ENCODE assay signal across 1 cellular context in the genomic region with DNA sequence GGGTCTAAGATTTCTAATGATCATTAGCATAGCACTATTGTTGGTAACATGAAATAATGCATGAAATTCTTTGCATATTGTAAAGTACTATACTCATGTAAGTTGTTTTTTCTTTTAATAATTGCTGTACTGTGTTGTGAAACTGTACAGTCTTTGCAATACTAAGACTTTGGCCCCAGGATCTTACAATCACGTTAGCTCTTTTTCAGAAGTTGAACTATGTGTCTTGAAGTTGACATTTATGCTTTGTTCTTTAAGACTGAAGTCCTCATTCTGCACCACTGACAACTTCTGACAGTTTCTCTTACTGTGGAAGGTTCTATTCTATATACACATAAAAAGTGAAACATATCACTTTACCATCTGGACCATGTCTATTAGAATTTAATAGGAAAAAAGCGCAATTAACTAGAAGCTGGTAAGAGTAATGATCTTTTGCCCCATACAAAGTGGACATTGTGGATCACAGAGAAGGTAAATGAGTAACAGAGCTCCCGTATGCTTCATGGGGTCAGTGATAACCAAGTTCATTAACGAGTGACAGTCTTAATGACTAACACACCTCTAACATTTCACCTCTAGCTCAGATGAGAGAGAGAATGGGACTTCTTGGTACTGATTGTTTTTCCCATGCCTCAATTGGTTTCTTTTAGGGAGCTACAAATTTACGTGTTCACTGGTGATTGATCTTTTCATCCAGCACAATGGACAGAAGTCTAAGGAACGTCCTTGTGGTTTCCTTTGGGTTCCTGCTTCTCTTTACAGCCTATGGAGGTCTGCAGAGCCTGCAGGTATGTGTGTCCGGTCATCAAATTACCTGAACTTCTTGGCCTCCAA.
TF ChIP-seq lines count a peak whose summit lies in the region.

Gene UNC93A, plus strand, starts transcription at position 530 of the 837 bp plus-strand sequence. Its CDS starts 175 bp downstream, at position 705.

TF ChIP-seq in HepG2, 621 proteins besides CTCF, POLR2A, EP300 and RAD21 (continued from another document and continues in another):
- TF ChIP-seq, protein P1, sequence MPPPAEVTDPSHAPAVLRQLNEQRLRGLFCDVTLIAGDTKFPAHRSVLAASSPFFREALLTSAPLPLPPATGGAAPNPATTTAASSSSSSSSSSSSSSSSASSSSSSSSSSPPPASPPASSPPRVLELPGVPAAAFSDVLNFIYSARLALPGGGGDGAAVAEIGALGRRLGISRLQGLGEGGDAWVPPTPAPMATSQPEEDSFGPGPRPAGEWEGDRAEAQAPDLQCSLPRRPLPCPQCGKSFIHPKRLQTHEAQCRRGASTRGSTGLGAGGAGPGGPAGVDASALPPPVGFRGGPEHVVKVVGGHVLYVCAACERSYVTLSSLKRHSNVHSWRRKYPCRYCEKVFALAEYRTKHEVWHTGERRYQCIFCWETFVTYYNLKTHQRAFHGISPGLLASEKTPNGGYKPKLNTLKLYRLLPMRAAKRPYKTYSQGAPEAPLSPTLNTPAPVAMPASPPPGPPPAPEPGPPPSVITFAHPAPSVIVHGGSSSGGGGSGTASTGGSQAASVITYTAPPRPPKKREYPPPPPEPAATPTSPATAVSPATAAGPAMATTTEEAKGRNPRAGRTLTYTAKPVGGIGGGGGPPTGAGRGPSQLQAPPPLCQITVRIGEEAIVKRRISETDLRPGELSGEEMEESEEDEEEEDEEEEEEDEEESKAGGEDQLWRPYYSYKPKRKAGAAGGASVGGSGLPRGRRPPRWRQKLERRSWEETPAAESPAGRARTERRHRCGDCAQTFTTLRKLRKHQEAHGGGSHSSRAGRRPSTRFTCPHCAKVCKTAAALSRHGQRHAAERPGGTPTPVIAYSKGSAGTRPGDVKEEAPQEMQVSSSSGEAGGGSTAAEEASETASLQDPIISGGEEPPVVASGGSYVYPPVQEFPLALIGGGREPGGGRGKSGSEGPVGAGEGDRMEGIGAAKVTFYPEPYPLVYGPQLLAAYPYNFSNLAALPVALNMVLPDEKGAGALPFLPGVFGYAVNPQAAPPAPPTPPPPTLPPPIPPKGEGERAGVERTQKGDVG (CRISPR knock-in tag; IDR thresholded peaks at IDR 0.05; ENCODE audit: borderline replicate concordance) = no peak; the same call in 1 of the 2 replicates
- TF ChIP-seq NR2F6 (IDR thresholded peaks at IDR 0.05) (peak; percentile 71), NR2F6 (CRISPR knock-in tag; IDR thresholded peaks at IDR 0.05) (peak; percentile 82), AFF4 (CRISPR knock-in tag; IDR thresholded peaks at IDR 0.05) (no peak), ZNF563 (CRISPR knock-in tag; IDR thresholded peaks at IDR 0.05) (no peak), HOXA9 (CRISPR knock-in tag; IDR thresholded peaks at IDR 0.05; ENCODE audit: borderline replicate concordance) (no peak), THYN1 (CRISPR knock-in tag; IDR thresholded peaks at IDR 0.05; ENCODE audit: borderline replicate concordance, low read depth) (no peak), ZNF343 (CRISPR knock-in tag; IDR thresholded peaks at IDR 0.05) (no peak), NCOR1 (IDR thresholded peaks at IDR 0.05; ENCODE audit: borderline replicate concordance, low read length) (peak; percentile 87; the same call in 1 of the 2 replicates), SPEN (CRISPR knock-in tag; IDR thresholded peaks at IDR 0.05; ENCODE audit: low read depth) (no peak), ZBTB7A (CRISPR knock-in tag; IDR thresholded peaks at IDR 0.05) (no peak), RBFOX2 (IDR thresholded peaks at IDR 0.05; ENCODE audit: low read depth, low read length) (peak; percentile 59), EHMT2 (IDR thresholded peaks at IDR 0.05; ENCODE audit: borderline replicate concordance, low read depth, low read length) (no peak; the same call in 1 of the 2 replicates), RARA (CRISPR knock-in tag; IDR thresholded peaks at IDR 0.05) (peak; percentile 90), DNMT1 (CRISPR knock-in tag; IDR thresholded peaks at IDR 0.05) (no peak), SIN3B (IDR thresholded peaks at IDR 0.05; ENCODE audit: low read length) (no peak), ZNF839 (CRISPR knock-in tag; IDR thresholded peaks at IDR 0.05; ENCODE audit: borderline replicate concordance) (no peak), SUZ12 (IDR thresholded peaks at IDR 0.05; ENCODE audit: low read depth, low read length) (no peak), ONECUT2 (CRISPR knock-in tag; IDR thresholded peaks at IDR 0.05) (peak; percentile 49; the same call in 1 of the 2 replicates), ZNF557 (CRISPR knock-in tag; IDR thresholded peaks at IDR 0.05) (no peak), ZFP1 (CRISPR knock-in tag; IDR thresholded peaks at IDR 0.05) (no peak), HOXA5 (CRISPR knock-in tag; IDR thresholded peaks at IDR 0.05) (peak; percentile 47; the same call in 1 of the 2 replicates), NAIF1 (CRISPR knock-in tag; IDR thresholded peaks at IDR 0.05; ENCODE audit: borderline replicate concordance) (no peak), GFI1 (CRISPR knock-in tag; IDR thresholded peaks at IDR 0.05; ENCODE audit: borderline replicate concordance) (no peak), ZNF784 (CRISPR knock-in tag; IDR thresholded peaks at IDR 0.05; ENCODE audit: borderline replicate concordance) (no peak), REPIN1 (CRISPR knock-in tag; IDR thresholded peaks at IDR 0.05; ENCODE audit: borderline replicate concordance, low read depth) (0 out of 2 replicates have a peak, but pooled peaks have one; percentile 13), HINFP (CRISPR knock-in tag; IDR thresholded peaks at IDR 0.05; ENCODE audit: low read depth) (no peak), ZFP41 (CRISPR knock-in tag; IDR thresholded peaks at IDR 0.05; ENCODE audit: borderline replicate concordance) (no peak), BHLHE40 (IDR thresholded peaks at IDR 0.05; ENCODE audit: low read length) (no peak), SP140L (CRISPR knock-in tag; IDR thresholded peaks at IDR 0.05; ENCODE audit: borderline replicate concordance) (no peak), DPF2 (CRISPR knock-in tag; IDR thresholded peaks at IDR 0.05; ENCODE audit: borderline replicate concordance, low read depth) (0 out of 2 replicates have a peak, but pooled peaks have one; percentile 11)
- TF ChIP-seq, protein P2, sequence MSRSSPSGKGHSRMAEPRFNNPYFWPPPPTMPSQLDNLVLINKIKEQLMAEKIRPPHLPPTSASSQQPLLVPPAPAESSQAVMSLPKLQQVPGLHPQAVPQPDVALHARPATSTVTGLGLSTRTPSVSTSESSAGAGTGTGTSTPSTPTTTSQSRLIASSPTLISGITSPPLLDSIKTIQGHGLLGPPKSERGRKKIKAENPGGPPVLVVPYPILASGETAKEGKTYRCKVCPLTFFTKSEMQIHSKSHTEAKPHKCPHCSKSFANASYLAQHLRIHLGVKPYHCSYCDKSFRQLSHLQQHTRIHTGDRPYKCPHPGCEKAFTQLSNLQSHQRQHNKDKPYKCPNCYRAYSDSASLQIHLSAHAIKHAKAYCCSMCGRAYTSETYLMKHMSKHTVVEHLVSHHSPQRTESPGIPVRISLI (CRISPR knock-in tag; IDR thresholded peaks at IDR 0.05; ENCODE audit: borderline replicate concordance) = no peak
- TF ChIP-seq, protein P3, sequence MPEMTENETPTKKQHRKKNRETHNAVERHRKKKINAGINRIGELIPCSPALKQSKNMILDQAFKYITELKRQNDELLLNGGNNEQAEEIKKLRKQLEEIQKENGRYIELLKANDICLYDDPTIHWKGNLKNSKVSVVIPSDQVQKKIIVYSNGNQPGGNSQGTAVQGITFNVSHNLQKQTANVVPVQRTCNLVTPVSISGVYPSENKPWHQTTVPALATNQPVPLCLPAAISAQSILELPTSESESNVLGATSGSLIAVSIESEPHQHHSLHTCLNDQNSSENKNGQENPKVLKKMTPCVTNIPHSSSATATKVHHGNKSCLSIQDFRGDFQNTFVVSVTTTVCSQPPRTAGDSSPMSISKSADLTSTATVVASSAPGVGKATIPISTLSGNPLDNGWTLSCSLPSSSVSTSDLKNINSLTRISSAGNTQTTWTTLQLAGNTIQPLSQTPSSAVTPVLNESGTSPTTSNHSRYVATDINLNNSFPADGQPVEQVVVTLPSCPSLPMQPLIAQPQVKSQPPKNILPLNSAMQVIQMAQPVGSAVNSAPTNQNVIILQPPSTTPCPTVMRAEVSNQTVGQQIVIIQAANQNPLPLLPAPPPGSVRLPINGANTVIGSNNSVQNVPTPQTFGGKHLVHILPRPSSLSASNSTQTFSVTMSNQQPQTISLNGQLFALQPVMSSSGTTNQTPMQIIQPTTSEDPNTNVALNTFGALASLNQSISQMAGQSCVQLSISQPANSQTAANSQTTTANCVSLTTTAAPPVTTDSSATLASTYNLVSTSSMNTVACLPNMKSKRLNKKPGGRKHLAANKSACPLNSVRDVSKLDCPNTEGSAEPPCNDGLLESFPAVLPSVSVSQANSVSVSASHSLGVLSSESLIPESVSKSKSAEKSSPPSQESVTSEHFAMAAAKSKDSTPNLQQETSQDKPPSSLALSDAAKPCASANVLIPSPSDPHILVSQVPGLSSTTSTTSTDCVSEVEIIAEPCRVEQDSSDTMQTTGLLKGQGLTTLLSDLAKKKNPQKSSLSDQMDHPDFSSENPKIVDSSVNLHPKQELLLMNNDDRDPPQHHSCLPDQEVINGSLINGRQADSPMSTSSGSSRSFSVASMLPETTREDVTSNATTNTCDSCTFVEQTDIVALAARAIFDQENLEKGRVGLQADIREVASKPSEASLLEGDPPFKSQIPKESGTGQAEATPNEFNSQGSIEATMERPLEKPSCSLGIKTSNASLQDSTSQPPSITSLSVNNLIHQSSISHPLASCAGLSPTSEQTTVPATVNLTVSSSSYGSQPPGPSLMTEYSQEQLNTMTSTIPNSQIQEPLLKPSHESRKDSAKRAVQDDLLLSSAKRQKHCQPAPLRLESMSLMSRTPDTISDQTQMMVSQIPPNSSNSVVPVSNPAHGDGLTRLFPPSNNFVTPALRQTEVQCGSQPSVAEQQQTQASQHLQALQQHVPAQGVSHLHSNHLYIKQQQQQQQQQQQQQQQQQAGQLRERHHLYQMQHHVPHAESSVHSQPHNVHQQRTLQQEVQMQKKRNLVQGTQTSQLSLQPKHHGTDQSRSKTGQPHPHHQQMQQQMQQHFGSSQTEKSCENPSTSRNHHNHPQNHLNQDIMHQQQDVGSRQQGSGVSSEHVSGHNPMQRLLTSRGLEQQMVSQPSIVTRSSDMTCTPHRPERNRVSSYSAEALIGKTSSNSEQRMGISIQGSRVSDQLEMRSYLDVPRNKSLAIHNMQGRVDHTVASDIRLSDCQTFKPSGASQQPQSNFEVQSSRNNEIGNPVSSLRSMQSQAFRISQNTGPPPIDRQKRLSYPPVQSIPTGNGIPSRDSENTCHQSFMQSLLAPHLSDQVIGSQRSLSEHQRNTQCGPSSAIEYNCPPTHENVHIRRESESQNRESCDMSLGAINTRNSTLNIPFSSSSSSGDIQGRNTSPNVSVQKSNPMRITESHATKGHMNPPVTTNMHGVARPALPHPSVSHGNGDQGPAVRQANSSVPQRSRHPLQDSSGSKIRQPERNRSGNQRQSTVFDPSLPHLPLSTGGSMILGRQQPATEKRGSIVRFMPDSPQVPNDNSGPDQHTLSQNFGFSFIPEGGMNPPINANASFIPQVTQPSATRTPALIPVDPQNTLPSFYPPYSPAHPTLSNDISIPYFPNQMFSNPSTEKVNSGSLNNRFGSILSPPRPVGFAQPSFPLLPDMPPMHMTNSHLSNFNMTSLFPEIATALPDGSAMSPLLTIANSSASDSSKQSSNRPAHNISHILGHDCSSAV (CRISPR knock-in tag; IDR thresholded peaks at IDR 0.05; ENCODE audit: borderline replicate concordance) = no peak
- TF ChIP-seq, protein P4, sequence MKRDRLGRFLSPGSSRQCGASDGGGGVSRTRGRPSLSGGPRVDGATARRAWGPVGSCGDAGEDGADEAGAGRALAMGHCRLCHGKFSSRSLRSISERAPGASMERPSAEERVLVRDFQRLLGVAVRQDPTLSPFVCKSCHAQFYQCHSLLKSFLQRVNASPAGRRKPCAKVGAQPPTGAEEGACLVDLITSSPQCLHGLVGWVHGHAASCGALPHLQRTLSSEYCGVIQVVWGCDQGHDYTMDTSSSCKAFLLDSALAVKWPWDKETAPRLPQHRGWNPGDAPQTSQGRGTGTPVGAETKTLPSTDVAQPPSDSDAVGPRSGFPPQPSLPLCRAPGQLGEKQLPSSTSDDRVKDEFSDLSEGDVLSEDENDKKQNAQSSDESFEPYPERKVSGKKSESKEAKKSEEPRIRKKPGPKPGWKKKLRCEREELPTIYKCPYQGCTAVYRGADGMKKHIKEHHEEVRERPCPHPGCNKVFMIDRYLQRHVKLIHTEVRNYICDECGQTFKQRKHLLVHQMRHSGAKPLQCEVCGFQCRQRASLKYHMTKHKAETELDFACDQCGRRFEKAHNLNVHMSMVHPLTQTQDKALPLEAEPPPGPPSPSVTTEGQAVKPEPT (CRISPR knock-in tag; IDR thresholded peaks at IDR 0.05; ENCODE audit: low read depth) = no peak
